14 cellular contexts compared by ENCODE assay signal in genomic region chr12:59650594-59651229, GRCh38. TPM values are rescaled to one million over a fixed set of nuclear protein-coding genes. Genes with fewer than 3 reads are reported as not detected.
DNase-seq lines count a peak whose midpoint lies in the region; ATAC-seq, FAIRE-seq and TF ChIP-seq lines count a peak whose summit lies in the region.
"Had no signal": no experiment of that assay in that cellular context is flagged by ENCODE, and none has a peak within 500 bp of the region (broad histone marks: within the 10 kb centered on the region; RNA-seq: fewer than 3 reads in every experiment).

No MANE protein-coding gene starts in this region.

- TF ChIP-seq RAD21 in HCT116 (IDR thresholded peaks at IDR 0.05; ENCODE audit: low read depth) = no peak

- H3K27me3 ChIP-seq in ACC112 (ENCODE audit: insufficient read depth, low read length) (no peaks in the 10 kb centered on the region), HCT116 (ENCODE audit: insufficient read depth, low read length) (no peaks in the 10 kb centered on the region)
- H3K27me3 ChIP-seq: MG63, SJSA1, testis had no signal

- peaks cover 9 to 23% (median 13%) of the 10 kb centered on the region in 3 donors for H3K36me3 Mint-ChIP-seq in immature natural killer cell
- H3K36me3 Mint-ChIP-seq in activated naive CD4-positive, alpha-beta T cell treated with anti-CD3 and anti-CD28 coated beads, Interleukin-2, amount 10 ng/mL, durations not matched to agents 7 days and 5 days = peaks cover 26% of the 10 kb centered on the region

- CTCF ChIA-PET in HCT116 (lab: Charles Lee) = no interaction called here
- CTCF ChIA-PET in activated naive CD4-positive, alpha-beta T cell treated with anti-CD3 and anti-CD28 coated beads, Interleukin-2, amount 10 ng/mL, durations not matched to agents 7 days and 5 days (lab: Charles Lee) = no interaction called here

- RAD21 ChIA-PET in HCT116 (lab: Charles Lee; ENCODE audit: low non-redundant PET in 1 of 2, low total read pairs in 2 of 2, uncharacterized antibody in 2 of 2, unreplicated experiment in 2 of 2) = no interaction called here

- H3K36me3 ChIP-seq in ACC112 (ENCODE audit: insufficient read depth, low read length) = peaks cover 2% of the 10 kb centered on the region; the same call in 1 of the 2 replicates
- no peaks in the 10 kb centered on the region for H3K36me3 ChIP-seq in HCT116 (ENCODE audit: control insufficient read depth in 1 of 2, insufficient read depth in 2 of 2, low read length in 2 of 2)
- H3K36me3 ChIP-seq: MG63, SJSA1 had no signal

- H3K79me2 ChIP-seq in ACC112 (ENCODE audit: control insufficient read depth, insufficient read depth, low read length, unreplicated experiment) (no peaks in the 10 kb centered on the region), HCT116 (ENCODE audit: insufficient read depth, low read length) (no peaks in the 10 kb centered on the region)

- H3K27ac Mint-ChIP-seq in immature natural killer cell = peak overlapping the region in 5 of 6 donors; percentile 0 to 55 (median 34)
- H3K27ac Mint-ChIP-seq in activated naive CD4-positive, alpha-beta T cell treated with anti-CD3 and anti-CD28 coated beads, Interleukin-2, amount 10 ng/mL, durations not matched to agents 7 days and 5 days = no peak overlapping the region
- H3K27ac Mint-ChIP-seq: memory B cell had no signal

- intact Hi-C loops in HCT116 (cut with micrococcal nuclease) = no loop called here

- no peak overlapping the region for H3K9ac ChIP-seq in HCT116 (ENCODE audit: low read length)

- peaks cover 28 to 57% of the 10 kb centered on the region in 2 donors for H3K4me1 Mint-ChIP-seq in immature natural killer cell
- no peaks in the 10 kb centered on the region for H3K4me1 Mint-ChIP-seq in activated naive CD4-positive, alpha-beta T cell treated with anti-CD3 and anti-CD28 coated beads, Interleukin-2, amount 10 ng/mL, durations not matched to agents 7 days and 5 days

- no TSS peak for BruUV-seq in HCT116 (replicated peaks; lab: Mats Ljungman, UMichigan)

- in situ Hi-C loops in astrocyte of the spinal cord (cut with HindIII; ENCODE audit: low sequenced_read_pairs) = no loop called here

- H3K27ac ChIP-seq in ACC112 (ENCODE audit: low read depth, low read length) (peak overlapping the region; percentile 44), HCT116 (ENCODE audit: low read depth, low read length) (no peak overlapping the region)
- H3K27ac ChIP-seq: SJSA1, testis had no signal

- H2AFZ ChIP-seq in ACC112 (ENCODE audit: low read length, unreplicated experiment) = no peak overlapping the region
- no peak overlapping the region for H2AFZ ChIP-seq in HCT116 (ENCODE audit: low read depth, low read length, poor library complexity, severe bottlenecking)

- DNase-seq in HCT116 (ENCODE audit: low read depth, low spot score) = no peak
- DNase-seq in astrocyte of the spinal cord (ENCODE audit: low read depth, low spot score) = peak; percentile 52
- no peak for DNase-seq in immature natural killer cell
- no peak for DNase-seq in HTR-8/SVneo (ENCODE audit: insufficient read length, low spot score)
- DNase-seq in activated naive CD4-positive, alpha-beta T cell treated with anti-CD3 and anti-CD28 coated beads, Interleukin-2, amount 10 ng/mL, durations not matched to agents 7 days and 5 days = no peak
- DNase-seq in GDM1 (lab: John Stamatoyannopoulos, UW) = no peak
- DNase-seq: AML-193, MG63, retina, testis had no signal

- H3K9me3 Mint-ChIP-seq in immature natural killer cell = no peaks in the 10 kb centered on the region
- peaks cover 8% of the 10 kb centered on the region for H3K9me3 Mint-ChIP-seq in activated naive CD4-positive, alpha-beta T cell treated with anti-CD3 and anti-CD28 coated beads, Interleukin-2, amount 10 ng/mL, durations not matched to agents 7 days and 5 days

- ATAC-seq in HCT116 (no peak; the same call in 1 of the 2 replicates), GM18505 (IDR thresholded peaks at IDR 0.05; ENCODE audit: unreplicated experiment) (no peak)

- TF ChIP-seq CTCF in HCT116 (IDR thresholded peaks at IDR 0.05 in 2 of 3, conservative IDR thresholded peaks at IDR 0.05 in 1 of 3; ENCODE audit: borderline replicate concordance in 1 of 3, insufficient read depth in 1 of 3, low read depth in 2 of 3, low read length in 2 of 3) (no peak; a peak in 1 of 6 replicates), astrocyte of the spinal cord (IDR thresholded peaks at IDR 0.05; ENCODE audit: low read depth, low read length) (peak; percentile 9)

- TF ChIP-seq POLR2A in HCT116 (IDR thresholded peaks at IDR 0.05; ENCODE audit: borderline replicate concordance, extremely low read depth, insufficient read depth, insufficient read length) = no peak
- TF ChIP-seq POLR2A in GM18505 (IDR thresholded peaks at IDR 0.05; ENCODE audit: borderline replicate concordance, extremely low read depth, insufficient read depth, insufficient read length) = no peak

- no peaks in the 10 kb centered on the region for H3K9me2 ChIP-seq in HCT116 (ENCODE audit: insufficient read depth)

- POLR2A ChIA-PET in HCT116 (lab: Charles Lee) = no interaction called here

- H3K4me3 Mint-ChIP-seq in immature natural killer cell = peak overlapping the region in 1 of 5 donors; percentile 18
- no peak overlapping the region for H3K4me3 Mint-ChIP-seq in activated naive CD4-positive, alpha-beta T cell treated with anti-CD3 and anti-CD28 coated beads, Interleukin-2, amount 10 ng/mL, durations not matched to agents 7 days and 5 days
- H3K4me3 Mint-ChIP-seq: memory B cell had no signal

- H3K4me3 ChIP-seq in ACC112 (ENCODE audit: low read depth, low read length) = no peak overlapping the region
- H3K4me3 ChIP-seq in HCT116 (replicated peaks in 1 of 2; ENCODE audit: low read depth in 1 of 2, low read length in 2 of 2) = no peak overlapping the region
- no peak overlapping the region for H3K4me3 ChIP-seq in astrocyte of the spinal cord (ENCODE audit: low read depth, low read length)
- H3K4me3 ChIP-seq: MG63, SJSA1, testis had no signal

- peaks cover 12% of the 10 kb centered on the region for H3K4me1 ChIP-seq in ACC112 (ENCODE audit: control insufficient read depth, insufficient read depth, low read length, unreplicated experiment)
- peaks cover 2 to 10% of the 10 kb centered on the region in 2 experiments; a peak in 1 of 4 replicates for H3K4me1 ChIP-seq in HCT116 (ENCODE audit: control insufficient read depth in 1 of 2, insufficient read depth in 2 of 2, low read length in 2 of 2)
- H3K4me1 ChIP-seq: SJSA1, testis had no signal

- H3K27me3 Mint-ChIP-seq in immature natural killer cell (ENCODE audit: low read depth in 3 of 3) = peaks cover 0 to under 1% (median 0%) of the 10 kb centered on the region in 3 donors
- no peaks in the 10 kb centered on the region for H3K27me3 Mint-ChIP-seq in activated naive CD4-positive, alpha-beta T cell treated with anti-CD3 and anti-CD28 coated beads, Interleukin-2, amount 10 ng/mL, durations not matched to agents 7 days and 5 days
- H3K27me3 Mint-ChIP-seq: memory B cell had no signal

- 0 out of 2 replicates have a peak overlapping the region, but pooled peaks have one; percentile 8 for H3K4me2 ChIP-seq in HCT116 (ENCODE audit: low read length)

- no peaks in the 10 kb centered on the region for H4K20me1 ChIP-seq in HCT116 (ENCODE audit: insufficient read depth)

- FAIRE-seq in HTR-8/SVneo (lab: Jason Lieb, UNC) = no peak

- H3K9me3 ChIP-seq in HCT116 (ENCODE audit: control insufficient read depth in 1 of 2, insufficient read depth in 1 of 2, low read depth in 1 of 2, low read length in 2 of 2) = no peaks in the 10 kb centered on the region
- H3K9me3 ChIP-seq: MG63, SJSA1, testis had no signal

TF ChIP-seq in HCT116, 20 proteins besides CTCF, POLR2A, EP300 and RAD21:
- TF ChIP-seq MAX (IDR thresholded peaks at IDR 0.05) (no peak), REST (IDR thresholded peaks at IDR 0.05; ENCODE audit: low read depth) (no peak), SP1 (IDR thresholded peaks at IDR 0.05; ENCODE audit: low read depth) (no peak), ELF1 (IDR thresholded peaks at IDR 0.05; ENCODE audit: borderline replicate concordance, low read depth) (no peak)

RNA-seq across cellular contexts. Expression of gene SLC16A7, which starts 54.9 kb away (rescaled TPM):
- 10.0 TPM for total RNA-seq in HCT116 (2021; ENCODE audit: unreplicated experiment)
- polyA plus RNA-seq in HCT116 (2012) = 0.72 and 1.9 TPM in 2 replicates
- polyA plus RNA-seq in immature natural killer cell = 10 to 100 TPM; 16.1 to 24.3 (median 18.3) TPM
